In genomic region chr11:72569966-72570892, GRCh38 we compare ENCODE assay signal across 14 cellular contexts.
A peak's percentile ranks its signal among the peaks of the same experiment; 100 is the strongest.
DNase-seq lines count a peak whose midpoint lies in the region; ATAC-seq, FAIRE-seq and TF ChIP-seq lines count a peak whose summit lies in the region.
"Had no signal": no experiment of that assay in that cellular context is flagged by ENCODE, and none has a peak within 500 bp of the region (broad histone marks: within the 10 kb centered on the region; RNA-seq: fewer than 3 reads in every experiment).

No MANE protein-coding gene starts in this region.

- peak overlapping the region; percentile 72 for H3K18ac ChIP-seq in mesendoderm (ENCODE audit: low read length)

- no peak overlapping the region for H3K4me3 Mint-ChIP-seq in activated T-helper 2 cell treated with anti-CD3 and anti-CD28 coated beads, Interferon-gamma antibody, Interleukin-2, Interleukin-4, amounts not matched to agents 10 μg/mL and 5 μg/mL and 100 μg/mL, durations not matched to agents 14 hours and 24 hours and 36 hours (ENCODE audit: low read depth)
- H3K4me3 Mint-ChIP-seq: CD8-positive, alpha-beta T cell had no signal

- H3K4me1 ChIP-seq in mesendoderm (ENCODE audit: control insufficient read depth, low read depth, low read length): no peaks in the 10 kb centered on the region
- H3K4me1 ChIP-seq in psoas muscle: no peaks in the 10 kb centered on the region
- H3K4me1 ChIP-seq: suprapubic skin had no signal

- H3K36me3 ChIP-seq in bronchial epithelial cell (ENCODE audit: control insufficient read depth, insufficient read depth, low read length) (no peaks in the 10 kb centered on the region), mesendoderm (ENCODE audit: control insufficient read depth, insufficient read depth, low read length) (no peaks in the 10 kb centered on the region), psoas muscle (ENCODE audit: insufficient read depth in 1 of 2, low read depth in 1 of 2) (no peaks in the 10 kb centered on the region)
- H3K36me3 ChIP-seq: suprapubic skin had no signal

- intact Hi-C loops in activated T-helper 2 cell treated with anti-CD3 and anti-CD28 coated beads, Interferon-gamma antibody, Interleukin-2, Interleukin-4, amounts not matched to agents 10 μg/mL and 5 μg/mL and 100 μg/mL, durations not matched to agents 14 hours and 24 hours and 36 hours (cut with micrococcal nuclease): no loop called here
- intact Hi-C loops in psoas muscle (cut with DNase I): loop anchor here in 1 of 2 donors (5.0 kb wide), 1 partner anchor 98 kb away; no protein-coding TSS in a partner anchor

- peak; percentile 53; the same call in 1 of the 2 replicates for TF ChIP-seq EP300 in Ishikawa (IDR thresholded peaks at IDR 0.05; ENCODE audit: borderline replicate concordance)

- no peak overlapping the region for H3K4ac ChIP-seq in mesendoderm (ENCODE audit: low read depth, low read length)

- no peak overlapping the region for H3K4me2 ChIP-seq in mesendoderm (ENCODE audit: low read length)
- H3K4me2 ChIP-seq: KMS-11 had no signal

- H3K9ac ChIP-seq in mesendoderm (ENCODE audit: low read length): no peak overlapping the region
- H3K9ac ChIP-seq: KMS-11 had no signal

- no peak overlapping the region for H2BK15ac ChIP-seq in mesendoderm (replicated peaks; ENCODE audit: low read depth)

- WGBS in mesendoderm (ENCODE audit: extremely low coverage, insufficient coverage, low lambda C conversion rate): no CpG with 5 or more reads among the region's 4 CpGs
- 36 to 57% (median 43%) methylated on average over 4 of the region's 4 CpGs for WGBS in psoas muscle, 3 donors

- no peak overlapping the region for H3K4me3 ChIP-seq in AG10803 (ENCODE audit: low read length)
- no peak overlapping the region for H3K4me3 ChIP-seq in bronchial epithelial cell (ENCODE audit: low read depth, low read length)
- no peak overlapping the region for H3K4me3 ChIP-seq in mesendoderm (ENCODE audit: low read length)
- H3K4me3 ChIP-seq in psoas muscle: no peak overlapping the region
- H3K4me3 ChIP-seq: suprapubic skin had no signal

- no peaks in the 10 kb centered on the region for H3K79me2 ChIP-seq in mesendoderm (ENCODE audit: control insufficient read depth, insufficient read depth, low read length)

- peaks cover 10% of the 10 kb centered on the region for H3K4me1 Mint-ChIP-seq in activated T-helper 2 cell treated with anti-CD3 and anti-CD28 coated beads, Interferon-gamma antibody, Interleukin-2, Interleukin-4, amounts not matched to agents 10 μg/mL and 5 μg/mL and 100 μg/mL, durations not matched to agents 14 hours and 24 hours and 36 hours (ENCODE audit: low read depth)

- H3K36me3 Mint-ChIP-seq in activated T-helper 2 cell treated with anti-CD3 and anti-CD28 coated beads, Interferon-gamma antibody, Interleukin-2, Interleukin-4, amounts not matched to agents 10 μg/mL and 5 μg/mL and 100 μg/mL, durations not matched to agents 14 hours and 24 hours and 36 hours (ENCODE audit: low read depth): no peaks in the 10 kb centered on the region
- H3K36me3 Mint-ChIP-seq: CD8-positive, alpha-beta T cell had no signal

- no peak for ATAC-seq in psoas muscle
- ATAC-seq: CD8-positive, alpha-beta T cell had no signal

- no peaks in the 10 kb centered on the region for H3K79me1 ChIP-seq in mesendoderm (ENCODE audit: low read length)

- FAIRE-seq in bronchial epithelial cell (lab: Jason Lieb, UNC): no peak

- DNase-seq in AG10803 (ENCODE audit: low read depth): peak; percentile 70
- peak; percentile 91 for DNase-seq in bronchial epithelial cell (ENCODE audit: low read depth)
- DNase-seq in mesendoderm: no peak
- DNase-seq in activated T-helper 2 cell treated with anti-CD3 and anti-CD28 coated beads, Interferon-gamma antibody, Interleukin-2, Interleukin-4, amounts not matched to agents 10 μg/mL and 5 μg/mL and 100 μg/mL, durations not matched to agents 14 hours and 24 hours and 36 hours (ENCODE audit: low spot score): no peak
- no peak for DNase-seq in psoas muscle
- no peak for DNase-seq in NCI-H2196 (lab: John Stamatoyannopoulos, UW; ENCODE audit: unreplicated experiment)
- no peak for DNase-seq in stimulated activated CD4-positive, alpha-beta T cell treated with anti-CD3 and anti-CD28 coated beads, Interleukin-2, amount 100 ng/mL, for 24 hours
- DNase-seq: CD8-positive, alpha-beta T cell; central memory CD4-positive, alpha-beta T cell; hippocampal formation; NCI-H510A treated with DMSO at 0.1 percent for 48 hours had no signal

- H3K27ac ChIP-seq in mesendoderm (ENCODE audit: low read depth, low read length): no peak overlapping the region
- no peak overlapping the region for H3K27ac ChIP-seq in psoas muscle
- H3K27ac ChIP-seq: KMS-11, suprapubic skin had no signal

- no peaks in the 10 kb centered on the region for H3K9me3 Mint-ChIP-seq in activated T-helper 2 cell treated with anti-CD3 and anti-CD28 coated beads, Interferon-gamma antibody, Interleukin-2, Interleukin-4, amounts not matched to agents 10 μg/mL and 5 μg/mL and 100 μg/mL, durations not matched to agents 14 hours and 24 hours and 36 hours
- H3K9me3 Mint-ChIP-seq: CD8-positive, alpha-beta T cell had no signal

- no peak overlapping the region for H3K56ac ChIP-seq in mesendoderm (ENCODE audit: low read length)

- no peak overlapping the region for H2BK120ac ChIP-seq in mesendoderm (ENCODE audit: low read depth, low read length)

- H2AK5ac ChIP-seq in mesendoderm (ENCODE audit: low read length): no peak overlapping the region

- no peaks in the 10 kb centered on the region for H3K9me3 ChIP-seq in psoas muscle
- H3K9me3 ChIP-seq: suprapubic skin had no signal

- H2BK5ac ChIP-seq in mesendoderm (ENCODE audit: low read length): no peak overlapping the region

- H3K27ac Mint-ChIP-seq in activated T-helper 2 cell treated with anti-CD3 and anti-CD28 coated beads, Interferon-gamma antibody, Interleukin-2, Interleukin-4, amounts not matched to agents 10 μg/mL and 5 μg/mL and 100 μg/mL, durations not matched to agents 14 hours and 24 hours and 36 hours: no peak overlapping the region
- H3K27ac Mint-ChIP-seq: CD8-positive, alpha-beta T cell had no signal

- TF ChIP-seq RAD21 in Ishikawa (IDR thresholded peaks at IDR 0.05; ENCODE audit: low read depth): no peak

- H3K23ac ChIP-seq in mesendoderm (ENCODE audit: low read length): no peak overlapping the region

- peaks cover 15% of the 10 kb centered on the region for H3K27me3 Mint-ChIP-seq in activated T-helper 2 cell treated with anti-CD3 and anti-CD28 coated beads, Interferon-gamma antibody, Interleukin-2, Interleukin-4, amounts not matched to agents 10 μg/mL and 5 μg/mL and 100 μg/mL, durations not matched to agents 14 hours and 24 hours and 36 hours (ENCODE audit: low read depth)

- TF ChIP-seq CTCF in AG10803 (conservative IDR thresholded peaks at IDR 0.05; ENCODE audit: low read length): no peak
- TF ChIP-seq CTCF in bronchial epithelial cell (IDR thresholded peaks at IDR 0.05; ENCODE audit: insufficient read depth, low read length, severe bottlenecking): no peak
- no peak for TF ChIP-seq CTCF in psoas muscle (IDR thresholded peaks at IDR 0.05)

- no peak overlapping the region for H4K5ac ChIP-seq in mesendoderm (ENCODE audit: low read length)

- H4K8ac ChIP-seq in mesendoderm (ENCODE audit: low read depth, low read length): no peak overlapping the region

- H3K27me3 ChIP-seq in bronchial epithelial cell (ENCODE audit: control insufficient read depth, insufficient read depth, low read length): no peaks in the 10 kb centered on the region
- H3K27me3 ChIP-seq in mesendoderm (ENCODE audit: insufficient read depth, low read length, poor library complexity): no peaks in the 10 kb centered on the region
- peaks cover 0 to 2% (median 0%) of the 10 kb centered on the region in 3 donors for H3K27me3 ChIP-seq in psoas muscle (ENCODE audit: insufficient read depth in 3 of 3, low read length in 2 of 3)
- H3K27me3 ChIP-seq: suprapubic skin had no signal

TF ChIP-seq in Ishikawa, 13 proteins besides CTCF, POLR2A, EP300 and RAD21:
- TF ChIP-seq, protein P1, sequence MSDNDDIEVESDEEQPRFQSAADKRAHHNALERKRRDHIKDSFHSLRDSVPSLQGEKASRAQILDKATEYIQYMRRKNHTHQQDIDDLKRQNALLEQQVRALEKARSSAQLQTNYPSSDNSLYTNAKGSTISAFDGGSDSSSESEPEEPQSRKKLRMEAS (IDR thresholded peaks at IDR 0.05): no peak
- peak; percentile 65 for TF ChIP-seq TCF12 (IDR thresholded peaks at IDR 0.05; ENCODE audit: low read depth)
- peak; percentile 46; the same call in 1 of the 2 replicates for TF ChIP-seq TEAD4 (IDR thresholded peaks at IDR 0.05)
TF ChIP-seq in Ishikawa: peak in this region for 2.

Comparison
In these comparisons a context has a peak if more than half of its experiments do, and no peak if none do; other contexts are left out.
1. DNase-seq: peak in AG10803 (single experiment) and bronchial epithelial cell (single experiment); none in mesendoderm (single experiment), activated T-helper 2 cell treated with anti-CD3 and anti-CD28 coated beads, Interferon-gamma antibody, Interleukin-2, Interleukin-4, amounts not matched to agents 10 μg/mL and 5 μg/mL and 100 μg/mL, durations not matched to agents 14 hours and 24 hours and 36 hours (single experiment), psoas muscle (0 of 2), NCI-H2196 (single experiment) and stimulated activated CD4-positive, alpha-beta T cell treated with anti-CD3 and anti-CD28 coated beads, Interleukin-2, amount 100 ng/mL, for 24 hours (0 of 2).